Comparison of ENCODE assay signal across 8 cellular contexts in the genomic region with DNA sequence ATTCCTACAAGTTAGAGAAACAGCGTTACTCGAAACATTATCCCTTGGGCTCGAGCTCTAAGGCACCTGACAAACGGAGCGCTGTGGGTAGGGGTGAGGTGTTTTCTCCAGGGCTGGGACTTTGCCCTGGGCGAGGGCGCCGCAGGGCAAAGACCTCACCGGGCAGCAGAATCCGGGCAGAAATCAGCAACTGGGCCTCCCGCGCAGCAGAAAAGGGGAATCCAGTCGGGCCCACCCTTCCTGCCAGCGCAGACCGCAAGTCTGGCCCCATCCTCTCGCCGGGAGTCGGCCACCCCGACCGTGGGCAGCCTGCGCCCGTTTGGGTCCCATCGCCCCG. TPM values are rescaled to one million over a fixed set of nuclear protein-coding genes. Genes with fewer than 3 reads are reported as not detected.
DNase-seq lines count a peak whose midpoint lies in the region; ATAC-seq and TF ChIP-seq lines count a peak whose summit lies in the region.

No MANE protein-coding gene starts in this region.

- TF ChIP-seq RAD21 in SK-N-SH (IDR thresholded peaks at IDR 0.05; ENCODE audit: low read length): no peak

- ATAC-seq in SK-N-SH treated with all-trans-retinoic acid at 6 μM for 48 hours: no peak; the same call in 2 of the 3 replicates

- H3K4me1 ChIP-seq in SK-N-SH (ENCODE audit: control insufficient read depth in 1 of 2, insufficient read depth in 2 of 2, low read depth in 1 of 2, low read length in 1 of 2) (peaks cover 8 to 15% of the 10 kb centered on the region in 2 experiments; a peak in 2 of 4 replicates), HUES6 (ENCODE audit: control insufficient read depth, insufficient read depth, low read length) (peaks cover 22% of the 10 kb centered on the region), iPS-18a (ENCODE audit: control insufficient read depth, low read depth, low read length) (peaks cover 17% of the 10 kb centered on the region)

- 0% methylated on average over 7 of the region's 24 CpGs for WGBS in SK-N-SH (ENCODE audit: low lambda C conversion rate)

- CTCF ChIA-PET in SK-N-SH (lab: Yijun Ruan, JAX): interaction anchor here (2.3 kb wide), 1 partner anchor 14 kb away, joined by 5 read pairs; no protein-coding TSS in a partner anchor

- intact Hi-C loops in activated T-helper 1 cell treated with anti-CD3 and anti-CD28 coated beads, Interleukin-12 subunit alpha, Interleukin-12 subunit beta, Interleukin-2, Interleukin-4 antibody, amounts not matched to agents 30 ng/mL and 10 ng/mL and 1 ng/mL, durations not matched to agents 14 hours and 24 hours and 36 hours (cut with micrococcal nuclease): loop anchor here (1.0 to 10.0 kb wide), 8 partner anchors 101 to 1669 kb away; a partner anchor contains a TSS

- no peak for TF ChIP-seq CTCF in SK-N-SH (IDR thresholded peaks at IDR 0.05)

- DNase-seq in SK-N-SH (peak; percentile 56), NCI-H2196 (lab: John Stamatoyannopoulos, UW; ENCODE audit: unreplicated experiment) (no peak)
- DNase-seq in activated T-helper 1 cell treated with anti-CD3 and anti-CD28 coated beads, Interleukin-12 subunit alpha, Interleukin-12 subunit beta, Interleukin-2, Interleukin-4 antibody, amounts not matched to agents 30 ng/mL and 10 ng/mL and 1 ng/mL, durations not matched to agents 14 hours and 24 hours and 36 hours (ENCODE audit: low spot score): no peak
- DNase-seq in stimulated activated CD8-positive, alpha-beta memory T cell treated with anti-CD3 and anti-CD28 coated beads, Interleukin-15, amount 100 ng/mL, for 48 hours (ENCODE audit: low read depth in 2 of 2): peak; percentile 10 to 24
- DNase-seq in activated CD4-positive, CD25-positive, alpha-beta regulatory T cell treated with anti-CD3 and anti-CD28 coated beads, Interleukin-2, amount 50 U/mL, for 72 hours: no peak

- H2AFZ ChIP-seq in SK-N-SH (ENCODE audit: low read depth): peak overlapping the region; percentile 1; the same call in 1 of the 2 replicates

- H3K27me3 ChIP-seq in SK-N-SH (ENCODE audit: insufficient read depth): no peaks in the 10 kb centered on the region
- H3K27me3 ChIP-seq in HUES6 (ENCODE audit: control insufficient read depth, insufficient read depth, low read length): no peaks in the 10 kb centered on the region
- no peaks in the 10 kb centered on the region for H3K27me3 ChIP-seq in iPS-18a (ENCODE audit: control insufficient read depth, insufficient read depth, low read length)

- H3K9me3 Mint-ChIP-seq in activated T-helper 1 cell treated with anti-CD3 and anti-CD28 coated beads, Interleukin-12 subunit alpha, Interleukin-12 subunit beta, Interleukin-2, Interleukin-4 antibody, amounts not matched to agents 30 ng/mL and 10 ng/mL and 1 ng/mL, durations not matched to agents 14 hours and 24 hours and 36 hours: no peaks in the 10 kb centered on the region

- peaks cover 10% of the 10 kb centered on the region for H4K20me1 ChIP-seq in SK-N-SH (ENCODE audit: insufficient read depth)

- no peaks in the 10 kb centered on the region for H3K27me3 Mint-ChIP-seq in activated T-helper 1 cell treated with anti-CD3 and anti-CD28 coated beads, Interleukin-12 subunit alpha, Interleukin-12 subunit beta, Interleukin-2, Interleukin-4 antibody, amounts not matched to agents 30 ng/mL and 10 ng/mL and 1 ng/mL, durations not matched to agents 14 hours and 24 hours and 36 hours (ENCODE audit: insufficient read depth)

- H3K4me2 ChIP-seq in SK-N-SH: peak overlapping the region; percentile 93

- no peak for TF ChIP-seq EP300 in SK-N-SH (IDR thresholded peaks at IDR 0.05; ENCODE audit: borderline replicate concordance in 1 of 2, low read depth in 1 of 2, low read length in 1 of 2)

- H3K36me3 Mint-ChIP-seq in activated T-helper 1 cell treated with anti-CD3 and anti-CD28 coated beads, Interleukin-12 subunit alpha, Interleukin-12 subunit beta, Interleukin-2, Interleukin-4 antibody, amounts not matched to agents 30 ng/mL and 10 ng/mL and 1 ng/mL, durations not matched to agents 14 hours and 24 hours and 36 hours (ENCODE audit: low read depth): peaks cover 31% of the 10 kb centered on the region

- H3K36me3 ChIP-seq in SK-N-SH (replicated peaks in 1 of 2; ENCODE audit: control insufficient read depth in 1 of 2, insufficient read depth in 2 of 2, low read length in 1 of 2) (peaks cover 13 to 23% of the 10 kb centered on the region in 2 experiments), HUES6 (ENCODE audit: control insufficient read depth, insufficient read depth, low read length) (peaks cover 13% of the 10 kb centered on the region), iPS-18a (ENCODE audit: control insufficient read depth, low read depth, low read length) (peaks cover 26% of the 10 kb centered on the region)

- H3K4me1 Mint-ChIP-seq in activated T-helper 1 cell treated with anti-CD3 and anti-CD28 coated beads, Interleukin-12 subunit alpha, Interleukin-12 subunit beta, Interleukin-2, Interleukin-4 antibody, amounts not matched to agents 30 ng/mL and 10 ng/mL and 1 ng/mL, durations not matched to agents 14 hours and 24 hours and 36 hours (ENCODE audit: low read depth): peaks cover 37% of the 10 kb centered on the region

- peak overlapping the region; percentile 84 to 85 for H3K4me3 ChIP-seq in SK-N-SH (ENCODE audit: low read depth in 2 of 2, low read length in 1 of 2)
- H3K4me3 ChIP-seq in HUES6 (ENCODE audit: low read depth, low read length): peak overlapping the region; percentile 92
- H3K4me3 ChIP-seq in iPS-18a (ENCODE audit: low read length): peak overlapping the region; percentile 99

- H3K79me2 ChIP-seq in SK-N-SH (ENCODE audit: insufficient read depth): peaks cover 21% of the 10 kb centered on the region

- no peaks in the 10 kb centered on the region for H3K9me2 ChIP-seq in SK-N-SH

- H3K27ac Mint-ChIP-seq in activated T-helper 1 cell treated with anti-CD3 and anti-CD28 coated beads, Interleukin-12 subunit alpha, Interleukin-12 subunit beta, Interleukin-2, Interleukin-4 antibody, amounts not matched to agents 30 ng/mL and 10 ng/mL and 1 ng/mL, durations not matched to agents 14 hours and 24 hours and 36 hours: peak overlapping the region; percentile 45

- H3K9me3 ChIP-seq in SK-N-SH: no peaks in the 10 kb centered on the region
- no peaks in the 10 kb centered on the region for H3K9me3 ChIP-seq in HUES6 (ENCODE audit: control insufficient read depth, insufficient read depth, low read depth, low read length)
- H3K9me3 ChIP-seq in iPS-18a (ENCODE audit: control insufficient read depth, low read depth, low read length): no peaks in the 10 kb centered on the region

- POLR2A ChIA-PET in SK-N-SH (lab: Yijun Ruan, JAX): no interaction called here

- H3K9ac ChIP-seq in SK-N-SH (peak overlapping the region; percentile 87), HUES6 (ENCODE audit: low read length) (peak overlapping the region; percentile 97), iPS-18a (ENCODE audit: low read length) (peak overlapping the region; percentile 95)

- peaks cover 2% of the 10 kb centered on the region for H3F3A ChIP-seq in SK-N-SH (replicated peaks; ENCODE audit: insufficient read depth)

- peak overlapping the region; percentile 93 for H3K4me3 Mint-ChIP-seq in activated T-helper 1 cell treated with anti-CD3 and anti-CD28 coated beads, Interleukin-12 subunit alpha, Interleukin-12 subunit beta, Interleukin-2, Interleukin-4 antibody, amounts not matched to agents 30 ng/mL and 10 ng/mL and 1 ng/mL, durations not matched to agents 14 hours and 24 hours and 36 hours

- H3K27ac ChIP-seq in SK-N-SH (ENCODE audit: low read depth in 2 of 2, low read length in 1 of 2) (no peak overlapping the region; a peak in 1 of 4 replicates), HUES6 (ENCODE audit: low read depth, low read length) (peak overlapping the region; percentile 90; the same call in 1 of the 2 replicates), iPS-18a (ENCODE audit: low read length) (peak overlapping the region; percentile 31)

TF ChIP-seq in SK-N-SH, 30 proteins besides CTCF, POLR2A, EP300 and RAD21 (continues in another document):
- TF ChIP-seq MXI1 (IDR thresholded peaks at IDR 0.05; ENCODE audit: low read depth, low read length) (no peak; the same call in 1 of the 2 replicates), NRF1 (IDR thresholded peaks at IDR 0.05; ENCODE audit: low read depth, low read length) (no peak), NFIC (IDR thresholded peaks at IDR 0.05; ENCODE audit: borderline replicate concordance) (no peak), ELF1 (IDR thresholded peaks at IDR 0.05) (no peak), RXRA (IDR thresholded peaks at IDR 0.05; ENCODE audit: borderline replicate concordance, low read depth) (no peak), TEAD4 (IDR thresholded peaks at IDR 0.05; ENCODE audit: borderline replicate concordance, insufficient read depth) (no peak), SIN3A (IDR thresholded peaks at IDR 0.05; ENCODE audit: borderline replicate concordance, low read depth, low read length) (no peak), JUND (IDR thresholded peaks at IDR 0.05) (no peak), TAF1 (IDR thresholded peaks at IDR 0.05; ENCODE audit: borderline replicate concordance, low read depth, low read length) (no peak)

TF ChIP-seq in SK-N-SH treated with all-trans-retinoic acid at 6 μM for 48 hours, 23 proteins besides CTCF, POLR2A, EP300 and RAD21 (continues in another document):
- TF ChIP-seq GLIS3 (CRISPR knock-in tag; IDR thresholded peaks at IDR 0.05) (no peak), TOX (CRISPR knock-in tag; IDR thresholded peaks at IDR 0.05; ENCODE audit: borderline replicate concordance) (no peak), OSR1 (CRISPR knock-in tag; IDR thresholded peaks at IDR 0.05) (no peak), ZFP30 (CRISPR knock-in tag; IDR thresholded peaks at IDR 0.05) (no peak)

RNA-seq across cellular contexts. Expression of a gene that starts 0.4 kb away (rescaled TPM):
- 3.5 and 4.7 TPM in 2 replicates for polyA plus RNA-seq in SK-N-SH (2012; rRNA removed)
- 5.5 and 6.4 TPM in 2 replicates for polyA plus RNA-seq in SK-N-SH (2012; cell fraction: cytosol; rRNA removed)
- 2.0 and 4.1 TPM in 2 replicates for polyA plus RNA-seq in SK-N-SH (2012; cell fraction: nucleus; rRNA removed)
- total RNA-seq in activated T-helper 1 cell treated with anti-CD3 and anti-CD28 coated beads, Interleukin-12 subunit alpha, Interleukin-12 subunit beta, Interleukin-2, Interleukin-4 antibody, amounts not matched to agents 30 ng/mL and 10 ng/mL and 1 ng/mL, durations not matched to agents 14 hours and 24 hours and 36 hours: 20.2 and 20.7 TPM in 2 replicates

RNA-seq across cellular contexts. Expression of a gene that starts 0.8 kb away (rescaled TPM):
- polyA plus RNA-seq in SK-N-SH (2012; rRNA removed): 16.6 and 18.3 TPM in 2 replicates
- polyA plus RNA-seq in SK-N-SH (2012; cell fraction: cytosol; rRNA removed): 20.1 and 21.1 TPM in 2 replicates
- 6.2 and 14.5 TPM in 2 replicates for polyA plus RNA-seq in SK-N-SH (2012; cell fraction: nucleus; rRNA removed)
- 55.9 and 60.3 TPM in 2 replicates for total RNA-seq in activated T-helper 1 cell treated with anti-CD3 and anti-CD28 coated beads, Interleukin-12 subunit alpha, Interleukin-12 subunit beta, Interleukin-2, Interleukin-4 antibody, amounts not matched to agents 30 ng/mL and 10 ng/mL and 1 ng/mL, durations not matched to agents 14 hours and 24 hours and 36 hours

Comparison
In these comparisons a context has a peak if more than half of its experiments do, and no peak if none do; other contexts are left out.
1. DNase-seq: peak in SK-N-SH (single experiment) and stimulated activated CD8-positive, alpha-beta memory T cell treated with anti-CD3 and anti-CD28 coated beads, Interleukin-15, amount 100 ng/mL, for 48 hours (2 of 2); none in activated T-helper 1 cell treated with anti-CD3 and anti-CD28 coated beads, Interleukin-12 subunit alpha, Interleukin-12 subunit beta, Interleukin-2, Interleukin-4 antibody, amounts not matched to agents 30 ng/mL and 10 ng/mL and 1 ng/mL, durations not matched to agents 14 hours and 24 hours and 36 hours (single experiment), activated CD4-positive, CD25-positive, alpha-beta regulatory T cell treated with anti-CD3 and anti-CD28 coated beads, Interleukin-2, amount 50 U/mL, for 72 hours (single experiment) and NCI-H2196 (single experiment).
2. H3K27ac ChIP-seq: peak in HUES6 (single experiment) and iPS-18a (single experiment); none in SK-N-SH (0 of 2).
3. Peak in every context shown above with its lines, with median percentiles within 50 percentile points of each other: H3K4me3 ChIP-seq and H3K9ac ChIP-seq.